ENCODE assay signal across 8 cellular contexts in genomic region chr11:107898270-107898669, GRCh38. TPM values are rescaled to one million over a fixed set of nuclear protein-coding genes. Genes with fewer than 3 reads are reported as not detected.
DNase-seq lines count a peak whose midpoint lies in the region; ATAC-seq, FAIRE-seq and TF ChIP-seq lines count a peak whose summit lies in the region.

No MANE protein-coding gene starts in this region.

- no peak for FAIRE-seq in pancreas (lab: Jason Lieb, UNC)

- H3K36me3 ChIP-seq in heart right ventricle (no peaks in the 10 kb centered on the region), pancreas (no peaks in the 10 kb centered on the region)

- H3K9me3 ChIP-seq in heart right ventricle (no peaks in the 10 kb centered on the region), pancreas (no peaks in the 10 kb centered on the region)

- H3K27ac ChIP-seq in heart right ventricle (no peak overlapping the region), dorsolateral prefrontal cortex (no peak overlapping the region), pancreas (no peak overlapping the region)

- H3K27me3 ChIP-seq in heart right ventricle = peaks cover 0 to 4% (median 0%) of the 10 kb centered on the region in 7 donors
- peaks cover 0 to 6% (median 0%) of the 10 kb centered on the region in 45 donors for H3K27me3 ChIP-seq in dorsolateral prefrontal cortex
- no peaks in the 10 kb centered on the region for H3K27me3 ChIP-seq in pancreas

- 38 to 39% methylated on average over 1 of the region's 1 CpG for WGBS in heart right ventricle, 2 donors
- WGBS in pancreas, 2 donors = 22 to 24% methylated on average over 1 of the region's 1 CpG

- H3K4me3 ChIP-seq in heart right ventricle (no peak overlapping the region), dorsolateral prefrontal cortex (no peak overlapping the region), pancreas (no peak overlapping the region)

- ATAC-seq in heart right ventricle (peak in 1 of 8 donors; percentile 24), left ventricle myocardium superior (no peak), HG02623 (IDR thresholded peaks at IDR 0.05; ENCODE audit: unreplicated experiment) (peak; percentile 67), pancreas (peak in 3 of 4 donors; percentile 65 to 73 (median 72)), GM19023 (IDR thresholded peaks at IDR 0.05; ENCODE audit: unreplicated experiment) (no peak)

- TF ChIP-seq CTCF in heart right ventricle (IDR thresholded peaks at IDR 0.05) (peak in 7 of 9 donors; percentile 42 to 61 (median 54)), dorsolateral prefrontal cortex (IDR thresholded peaks at IDR 0.05 in 54 of 56, conservative IDR thresholded peaks at IDR 0.05 in 2 of 56; ENCODE audit: low read depth in 1 of 56, partially characterized antibody in 56 of 56) (peak in 45 of 56 donors; percentile 12 to 60 (median 38)), pancreas (IDR thresholded peaks at IDR 0.05) (peak in 2 of 4 donors; percentile 14 to 21)

- H3K4me1 ChIP-seq in heart right ventricle (no peaks in the 10 kb centered on the region), pancreas (no peaks in the 10 kb centered on the region)

- DNase-seq in heart right ventricle (no peak), left ventricle myocardium superior (no peak), NCI-H82 (lab: John Stamatoyannopoulos, UW) (peak; percentile 68), dorsolateral prefrontal cortex (no peak), pancreas (no peak), NCI-H1105 (lab: John Stamatoyannopoulos, UW) (no peak)

- intact Hi-C loops in heart right ventricle (cut with DNase I) (loop anchor here in 2 of 10 donors (5.0 to 10.0 kb wide), 2 partner anchors 313 to 321 kb away; no protein-coding TSS in a partner anchor), left ventricle myocardium superior (cut with micrococcal nuclease) (no loop called here), dorsolateral prefrontal cortex (cut with DNase I) (no loop called here), pancreas (cut with DNase I) (no loop called here)

RNA-seq across cellular contexts. Expression of gene RAB39A, which starts 30.0 kb away (rescaled TPM):
- 1 to 10 TPM in 1 of 10 donors, under 1 TPM in 7, not detected in 2; 0.15 to 3.0 (median 0.32) TPM for total RNA-seq in heart right ventricle
- under 1 TPM in 1 of 2 donors, not detected in 1; 0.01 TPM for polyA plus RNA-seq in heart right ventricle
- not detected for total RNA-seq in left ventricle myocardium superior
- total RNA-seq in dorsolateral prefrontal cortex = 10 to 100 TPM in 14 of 120 experiments, 1 to 10 TPM in 106; 2.1 to 19.0 (median 5.7) TPM
- 1 to 10 TPM in 1 of 6 donors, under 1 TPM in 3, not detected in 2; 0.19 to 1.0 (median 0.82) TPM for total RNA-seq in pancreas
- polyA plus RNA-seq in pancreas = under 1 TPM; 0.15 to 0.21 TPM

RNA-seq across cellular contexts. Expression of gene SLC35F2, which starts 39.7 kb away (rescaled TPM):
- total RNA-seq in heart right ventricle = 1 to 10 TPM in 2 of 10 donors, under 1 TPM in 8; 0.40 to 2.0 (median 0.86) TPM
- 1 to 10 TPM in 1 of 2 donors, under 1 TPM in 1; 0.88 to 1.8 TPM for polyA plus RNA-seq in heart right ventricle
- total RNA-seq in left ventricle myocardium superior = 0.52 TPM
- total RNA-seq in dorsolateral prefrontal cortex = 1 to 10 TPM; 1.5 to 8.0 (median 4.5) TPM
- 1 to 10 TPM; 4.3 to 6.7 (median 5.8) TPM for total RNA-seq in pancreas
- polyA plus RNA-seq in pancreas = 1 to 10 TPM; 2.8 to 3.5 TPM

Comparison
In these comparisons a context has a peak if more than half of its experiments do, and no peak if none do; other contexts are left out.
1. ATAC-seq: peak in HG02623 (single experiment) and pancreas (3 of 4); none in left ventricle myocardium superior (single experiment) and GM19023 (single experiment).